ENCODE assay signal across 2 cellular contexts in genomic region chr16:11674001-11674817, GRCh38.
TF ChIP-seq lines count a peak whose summit lies in the region.

No MANE protein-coding gene starts in this region.

TF ChIP-seq in GM23338, 12 proteins besides CTCF, POLR2A, EP300 and RAD21 (continued from another document):
- no peak for TF ChIP-seq REST (IDR thresholded peaks at IDR 0.05; ENCODE audit: unreplicated experiment)
- no peak for TF ChIP-seq CREB1 (CRISPR knock-in tag; IDR thresholded peaks at IDR 0.05; ENCODE audit: low read depth)
- TF ChIP-seq ETS1 (IDR thresholded peaks at IDR 0.05) = no peak
- no peak for TF ChIP-seq EZH2 (IDR thresholded peaks at IDR 0.05; ENCODE audit: low read depth, unreplicated experiment)
- TF ChIP-seq NANOG (IDR thresholded peaks at IDR 0.05; ENCODE audit: borderline replicate concordance) = no peak
- TF ChIP-seq STAT1 (IDR thresholded peaks at IDR 0.05; ENCODE audit: unreplicated experiment) = no peak
- TF ChIP-seq EZH2phosphoT487 (IDR thresholded peaks at IDR 0.05; ENCODE audit: unreplicated experiment) = no peak
- no peak for TF ChIP-seq ZNF114 (CRISPR knock-in tag; IDR thresholded peaks at IDR 0.05)
- TF ChIP-seq POLR2AphosphoS5 (IDR thresholded peaks at IDR 0.05; ENCODE audit: low read depth) = no peak
- no peak for TF ChIP-seq ZNF462 (CRISPR knock-in tag; IDR thresholded peaks at IDR 0.05)

TF ChIP-seq in GM12878, 131 proteins besides CTCF, POLR2A, EP300 and RAD21 (continued from another document):
- TF ChIP-seq ZBTB40 (IDR thresholded peaks at IDR 0.05; ENCODE audit: borderline replicate concordance) (no peak), MEF2A (IDR thresholded peaks at IDR 0.05; ENCODE audit: insufficient read depth, low read depth, low read length) (no peak)
